Comparison of ENCODE assay signal across 2 cellular contexts in the genomic region with DNA sequence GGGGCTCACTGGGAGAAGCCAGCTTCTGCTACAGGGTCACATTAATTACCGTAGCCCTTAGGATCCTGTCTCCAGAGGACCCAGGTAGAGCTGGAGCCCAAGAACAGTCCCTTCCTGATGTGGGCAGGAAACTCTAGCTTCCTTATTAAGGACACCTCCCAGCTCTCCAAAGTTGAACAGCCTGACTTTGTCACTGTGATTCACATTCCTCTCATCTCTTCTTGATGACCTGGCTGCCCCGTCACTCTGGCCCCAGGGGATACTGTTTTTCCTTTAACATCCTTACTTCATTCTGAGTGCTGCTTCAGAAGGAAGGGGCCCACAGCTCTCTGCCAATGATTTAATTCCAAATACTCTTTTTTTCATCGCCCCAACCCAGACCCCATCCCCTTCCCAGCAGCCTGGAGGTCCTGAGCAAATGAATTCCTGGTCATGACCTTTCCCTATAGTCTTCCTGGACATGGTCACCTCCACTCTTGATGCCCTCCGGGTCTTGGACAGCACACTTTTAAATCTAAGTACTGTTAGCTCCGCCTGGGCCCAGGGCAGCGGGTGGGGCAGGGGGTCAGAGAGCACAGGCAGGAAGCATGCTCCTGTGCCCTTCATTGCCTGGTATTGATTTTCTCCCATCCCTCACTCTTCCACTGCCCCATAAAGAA.
A peak's percentile ranks its signal among the peaks of the same experiment; 100 is the strongest.
TF ChIP-seq lines count a peak whose summit lies in the region.

No MANE protein-coding gene starts in this region.

TF ChIP-seq in HCT116, 20 proteins besides CTCF, POLR2A, EP300 and RAD21:
- TF ChIP-seq SP1 (IDR thresholded peaks at IDR 0.05; ENCODE audit: low read depth): peak; percentile 73
- no peak for TF ChIP-seq EZH2 (IDR thresholded peaks at IDR 0.05)
- peak; percentile 25; the same call in 1 of the 2 replicates for TF ChIP-seq SRF (IDR thresholded peaks at IDR 0.05; ENCODE audit: low read depth)
- TF ChIP-seq SIN3A (IDR thresholded peaks at IDR 0.05; ENCODE audit: low read depth): no peak; the same call in 1 of the 2 replicates
- TF ChIP-seq CEBPB (IDR thresholded peaks at IDR 0.05; ENCODE audit: low read depth): no peak
- TF ChIP-seq YY1 (IDR thresholded peaks at IDR 0.05; ENCODE audit: extremely low read depth, insufficient replicate concordance, low read depth, low read length): peak; percentile 29
- peak; percentile 34; the same call in 1 of the 2 replicates for TF ChIP-seq POLR2AphosphoS5 (IDR thresholded peaks at IDR 0.05; ENCODE audit: low read depth, low read length)
- peak; percentile 52; the same call in 1 of the 2 replicates for TF ChIP-seq CBX3 (IDR thresholded peaks at IDR 0.05; ENCODE audit: low read depth)
- TF ChIP-seq JUND (IDR thresholded peaks at IDR 0.05): peak; percentile 72
- TF ChIP-seq FOSL1 (IDR thresholded peaks at IDR 0.05; ENCODE audit: low read depth): peak; percentile 68
- TF ChIP-seq MAX (IDR thresholded peaks at IDR 0.05): no peak
- TF ChIP-seq EGR1 (IDR thresholded peaks at IDR 0.05; ENCODE audit: low read depth): no peak
- TF ChIP-seq ZFX (IDR thresholded peaks at IDR 0.05): no peak
- TF ChIP-seq EZH2phosphoT487 (IDR thresholded peaks at IDR 0.05; ENCODE audit: borderline replicate concordance): no peak
- TF ChIP-seq, protein P1, sequence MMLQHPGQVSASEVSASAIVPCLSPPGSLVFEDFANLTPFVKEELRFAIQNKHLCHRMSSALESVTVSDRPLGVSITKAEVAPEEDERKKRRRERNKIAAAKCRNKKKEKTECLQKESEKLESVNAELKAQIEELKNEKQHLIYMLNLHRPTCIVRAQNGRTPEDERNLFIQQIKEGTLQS (IDR thresholded peaks at IDR 0.05): no peak
- TF ChIP-seq TCF7L2 (IDR thresholded peaks at IDR 0.05; ENCODE audit: borderline replicate concordance, extremely low read depth, insufficient read depth, insufficient read length): no peak
- TF ChIP-seq ZNF274 (IDR thresholded peaks at IDR 0.05; ENCODE audit: low read depth, low read length): no peak

TF ChIP-seq in SK-N-SH, 30 proteins besides CTCF, POLR2A, EP300 and RAD21:
- TF ChIP-seq GABPA (IDR thresholded peaks at IDR 0.05; ENCODE audit: low read depth): no peak
- TF ChIP-seq, protein P2, sequence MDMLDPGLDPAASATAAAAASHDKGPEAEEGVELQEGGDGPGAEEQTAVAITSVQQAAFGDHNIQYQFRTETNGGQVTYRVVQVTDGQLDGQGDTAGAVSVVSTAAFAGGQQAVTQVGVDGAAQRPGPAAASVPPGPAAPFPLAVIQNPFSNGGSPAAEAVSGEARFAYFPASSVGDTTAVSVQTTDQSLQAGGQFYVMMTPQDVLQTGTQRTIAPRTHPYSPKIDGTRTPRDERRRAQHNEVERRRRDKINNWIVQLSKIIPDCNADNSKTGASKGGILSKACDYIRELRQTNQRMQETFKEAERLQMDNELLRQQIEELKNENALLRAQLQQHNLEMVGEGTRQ (IDR thresholded peaks at IDR 0.05; ENCODE audit: borderline replicate concordance, low read depth, low read length): no peak
- no peak for TF ChIP-seq FOXJ3 (CRISPR knock-in tag; IDR thresholded peaks at IDR 0.05)
- no peak for TF ChIP-seq EZH2phosphoT487 (IDR thresholded peaks at IDR 0.05; ENCODE audit: borderline replicate concordance, low read depth)
- no peak for TF ChIP-seq ELF1 (IDR thresholded peaks at IDR 0.05)
- TF ChIP-seq JUND (IDR thresholded peaks at IDR 0.05): no peak
- no peak for TF ChIP-seq YY1 (IDR thresholded peaks at IDR 0.05; ENCODE audit: low read depth)
- no peak for TF ChIP-seq SMC3 (IDR thresholded peaks at IDR 0.05; ENCODE audit: low read depth, low read length)
TF ChIP-seq in SK-N-SH: peak in this region for 0.
